Comparison of ENCODE assay signal across 9 cellular contexts in the genomic region with DNA sequence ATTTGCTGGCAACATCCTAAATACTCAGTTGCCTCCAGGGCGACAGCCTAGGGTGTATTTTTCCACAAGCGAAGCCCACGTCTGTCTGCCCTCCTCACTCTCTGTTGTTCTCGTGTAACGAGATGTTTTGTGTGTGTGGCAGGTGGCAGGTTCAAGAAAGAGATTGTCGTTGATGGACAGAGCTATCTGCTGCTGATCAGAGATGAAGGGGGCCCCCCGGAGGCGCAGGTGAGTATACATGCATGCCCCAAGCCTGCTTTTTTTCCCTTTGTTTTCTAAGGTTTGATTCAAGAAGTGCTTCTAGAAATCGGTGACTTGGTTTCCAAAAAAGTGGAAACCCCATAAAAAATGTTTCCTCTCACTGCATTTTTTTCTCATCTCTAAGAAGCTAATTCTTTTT.
DNase-seq lines count a peak whose midpoint lies in the region; ATAC-seq, FAIRE-seq and TF ChIP-seq lines count a peak whose summit lies in the region.
"Had no signal": no experiment of that assay in that cellular context is flagged by ENCODE, and none has a peak within 500 bp of the region (broad histone marks: within the 10 kb centered on the region; RNA-seq: fewer than 3 reads in every experiment).

No MANE protein-coding gene starts in this region.

- H3K36me3 ChIP-seq in small intestine (ENCODE audit: control insufficient read depth in 2 of 2, insufficient read depth in 2 of 2, low read length in 2 of 2), result peaks cover 0 to 9% of the 10 kb centered on the region in 2 donors

- DNase-seq in NOMO-1 treated with DMSO at 0.1 percent for 48 hours (lab: John Stamatoyannopoulos, UW; ENCODE audit: unreplicated experiment) (peak; percentile 3), NOMO-1 treated with dmso at 0.1 percent for 144 hours (lab: John Stamatoyannopoulos, UW; ENCODE audit: unreplicated experiment) (no peak), NCI-H345 (lab: John Stamatoyannopoulos, UW) (peak; percentile 67), dorsolateral prefrontal cortex (peak in 3 of 10 donors; percentile 44 to 59 (median 50)), small intestine (peak; percentile 28), globus pallidus (ENCODE audit: low spot score) (no peak)
- no peak for DNase-seq in activated CD8-positive, alpha-beta memory T cell treated with anti-CD3 and anti-CD28 coated beads, Interleukin-2, amount 50 U/mL, for 4 hours
- DNase-seq: NCI-H774 had no signal

- H3K9me3 ChIP-seq in small intestine (ENCODE audit: control insufficient read depth, low read depth), result no peaks in the 10 kb centered on the region

- no peak for FAIRE-seq in small intestine (lab: Jason Lieb, UNC)

- no peak overlapping the region for H3K4me3 ChIP-seq in dorsolateral prefrontal cortex
- no peak overlapping the region for H3K4me3 ChIP-seq in small intestine (ENCODE audit: low read depth in 1 of 2, low read length in 2 of 2)

- ATAC-seq in HG02885 (IDR thresholded peaks at IDR 0.05; ENCODE audit: poor library complexity, unreplicated experiment), result no peak

- H3K27me3 ChIP-seq in dorsolateral prefrontal cortex (no peaks in the 10 kb centered on the region), small intestine (ENCODE audit: control insufficient read depth in 2 of 2, insufficient read depth in 2 of 2, low read length in 2 of 2) (no peaks in the 10 kb centered on the region)

- H3K4me1 ChIP-seq in small intestine (ENCODE audit: control insufficient read depth in 2 of 2, insufficient read depth in 1 of 2, low read depth in 1 of 2, low read length in 1 of 2), result no peaks in the 10 kb centered on the region

- TF ChIP-seq CTCF in dorsolateral prefrontal cortex (IDR thresholded peaks at IDR 0.05 in 54 of 56, conservative IDR thresholded peaks at IDR 0.05 in 2 of 56; ENCODE audit: low read depth in 1 of 56, partially characterized antibody in 56 of 56), result peak in 48 of 56 donors; percentile 14 to 57 (median 35)

- WGBS in small intestine, 3 donors, result 40 to 63% (median 45%) methylated on average over 9 of the region's 9 CpGs

- intact Hi-C loops in dorsolateral prefrontal cortex (cut with DNase I), result loop anchor here in 1 of 2 donors (10.0 kb wide), 1 partner anchor 246 kb away; a partner anchor contains a TSS

- H3K27ac ChIP-seq in dorsolateral prefrontal cortex (peak overlapping the region in 31 of 59 donors; percentile 2 to 72 (median 55)), small intestine (ENCODE audit: low read depth in 1 of 2, low read length in 1 of 2) (no peak overlapping the region)

Comparison
In these comparisons a context has a peak if more than half of its experiments do, and no peak if none do; other contexts are left out.
1. DNase-seq: peak in NOMO-1 treated with DMSO at 0.1 percent for 48 hours (single experiment), NCI-H345 (single experiment) and small intestine (single experiment); none in NOMO-1 treated with dmso at 0.1 percent for 144 hours (single experiment), activated CD8-positive, alpha-beta memory T cell treated with anti-CD3 and anti-CD28 coated beads, Interleukin-2, amount 50 U/mL, for 4 hours (single experiment) and globus pallidus (single experiment).
2. H3K27ac ChIP-seq: peak in dorsolateral prefrontal cortex (31 of 59); none in small intestine (0 of 2).